Comparison of ENCODE assay signal across 21 cellular contexts in the genomic region with DNA sequence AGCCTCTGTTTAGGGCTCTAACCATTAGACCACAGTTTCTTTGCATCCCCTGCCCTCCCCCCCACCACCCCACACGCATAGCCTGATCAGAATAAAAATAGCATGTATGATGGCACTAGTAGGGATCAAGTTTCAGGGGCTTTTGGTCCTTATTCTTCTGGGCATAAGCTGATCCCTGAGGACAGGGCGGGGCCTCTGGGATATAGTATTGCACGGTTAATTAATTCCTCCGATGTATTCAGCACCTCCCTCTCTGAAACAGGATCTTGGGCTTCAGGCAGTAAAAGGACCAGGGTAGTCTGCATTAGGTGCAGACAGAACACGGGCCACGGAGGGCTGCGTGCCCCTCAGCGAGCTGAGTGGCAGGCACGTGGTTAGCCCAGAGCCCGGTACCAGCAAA.
"Had no signal": no experiment of that assay in that cellular context is flagged by ENCODE, and none has a peak within 500 bp of the region (broad histone marks: within the 10 kb centered on the region; RNA-seq: fewer than 3 reads in every experiment).

No MANE protein-coding gene starts in this region.

- H3K4me3 ChIP-seq: cardiac muscle cell, left ventricle myocardium inferior, ovary, psoas muscle, upper lobe of right lung had no signal

- ATAC-seq: activated CD4-positive, CD25-positive, alpha-beta regulatory T cell treated with anti-CD3 and anti-CD28 coated beads, Interleukin-2, amount 50 U/mL, for 24 hours; activated CD8-positive, alpha-beta memory T cell treated with anti-CD3 and anti-CD28 coated beads, Interleukin-2, amount 10 ng/mL, durations not matched to agents 7 days and 5 days; activated CD8-positive, alpha-beta T cell treated with anti-CD3 and anti-CD28 coated beads for 36 hours; natural killer cell treated with Interleukin-12 subunit alpha and Interleukin-12 subunit beta and Interleukin-15 and Interleukin-18, amount 100 ng/mL, for 72 hours; psoas muscle; right cardiac atrium; stimulated activated naive CD8-positive, alpha-beta T cell treated with anti-CD3 and anti-CD28 coated beads, Interleukin-15, Interleukin-2, amounts not matched to agents 100 U/mL and 50 U/mL, for 24 hours; upper lobe of right lung had no signal

- H3K4me3 Mint-ChIP-seq: activated CD4-positive, alpha-beta T cell treated with anti-CD3 and anti-CD28 coated beads, Interleukin-2, amount 10 ng/mL, durations not matched to agents 24 days and 14 days; activated CD8-positive, alpha-beta memory T cell treated with anti-CD3 and anti-CD28 coated beads, Interleukin-2, amount 10 ng/mL, durations not matched to agents 7 days and 5 days; activated CD8-positive, alpha-beta T cell treated with anti-CD3 and anti-CD28 coated beads for 36 hours; activated naive CD4-positive, alpha-beta T cell treated with anti-CD3 and anti-CD28 coated beads, Interleukin-2, amount 10 ng/mL, durations not matched to agents 7 days and 5 days; mesothelial cell of epicardium; natural killer cell treated with Interleukin-12 subunit alpha and Interleukin-12 subunit beta and Interleukin-15 and Interleukin-18, amount 100 ng/mL, for 72 hours had no signal

- DNase-seq: activated CD4-positive, alpha-beta T cell treated with anti-CD3 and anti-CD28 coated beads, Interleukin-2, amount 10 ng/mL, durations not matched to agents 24 days and 14 days; activated CD8-positive, alpha-beta memory T cell treated with anti-CD3 and anti-CD28 coated beads, Interleukin-2, amount 10 ng/mL, durations not matched to agents 7 days and 5 days; activated CD8-positive, alpha-beta T cell treated with anti-CD3 and anti-CD28 coated beads for 36 hours; activated effector memory CD4-positive, alpha-beta T cell treated with anti-CD3 and anti-CD28 coated beads, Interleukin-2, amount 50 U/mL, for 16 hours; activated naive CD4-positive, alpha-beta T cell treated with anti-CD3 and anti-CD28 coated beads, Interleukin-2, amount 10 ng/mL, durations not matched to agents 7 days and 5 days; activated T-cell treated with anti-CD3 and anti-CD28 coated beads for 4 hours; foreskin fibroblast; left ventricle myocardium inferior; mammary epithelial cell; ovary; psoas muscle; right cardiac atrium; stimulated activated CD4-positive, alpha-beta T cell treated with anti-CD3 and anti-CD28 coated beads, Interleukin-12 subunit alpha, Interleukin-12 subunit beta, amount 100 ng/mL, for 4 hours; stimulated activated CD4-positive, alpha-beta T cell treated with anti-CD3 and anti-CD28 coated beads, Interleukin-4, amount 100 ng/mL, for 4 hours; stimulated activated naive CD8-positive, alpha-beta T cell treated with anti-CD3 and anti-CD28 coated beads, Interleukin-15, Interleukin-2, amounts not matched to agents 100 U/mL and 50 U/mL, for 24 hours; upper lobe of right lung had no signal

- H3K27me3 ChIP-seq: cardiac muscle cell, ovary, upper lobe of right lung had no signal

- H3K4me1 Mint-ChIP-seq: activated CD4-positive, alpha-beta T cell treated with anti-CD3 and anti-CD28 coated beads, Interleukin-2, amount 10 ng/mL, durations not matched to agents 24 days and 14 days; activated CD8-positive, alpha-beta memory T cell treated with anti-CD3 and anti-CD28 coated beads, Interleukin-2, amount 10 ng/mL, durations not matched to agents 7 days and 5 days; activated naive CD4-positive, alpha-beta T cell treated with anti-CD3 and anti-CD28 coated beads, Interleukin-2, amount 10 ng/mL, durations not matched to agents 7 days and 5 days had no signal

- H3K27ac Mint-ChIP-seq: activated CD4-positive, alpha-beta T cell treated with anti-CD3 and anti-CD28 coated beads, Interleukin-2, amount 10 ng/mL, durations not matched to agents 24 days and 14 days; activated CD8-positive, alpha-beta memory T cell treated with anti-CD3 and anti-CD28 coated beads, Interleukin-2, amount 10 ng/mL, durations not matched to agents 7 days and 5 days; activated CD8-positive, alpha-beta T cell treated with anti-CD3 and anti-CD28 coated beads for 36 hours; activated naive CD4-positive, alpha-beta T cell treated with anti-CD3 and anti-CD28 coated beads, Interleukin-2, amount 10 ng/mL, durations not matched to agents 7 days and 5 days; mesothelial cell of epicardium; natural killer cell treated with Interleukin-12 subunit alpha and Interleukin-12 subunit beta and Interleukin-15 and Interleukin-18, amount 100 ng/mL, for 72 hours had no signal

- H3K9me3 ChIP-seq: left ventricle myocardium inferior, ovary, psoas muscle, upper lobe of right lung had no signal

- H3K9me3 Mint-ChIP-seq: activated CD4-positive, alpha-beta T cell treated with anti-CD3 and anti-CD28 coated beads, Interleukin-2, amount 10 ng/mL, durations not matched to agents 24 days and 14 days; activated CD8-positive, alpha-beta T cell treated with anti-CD3 and anti-CD28 coated beads for 36 hours; activated naive CD4-positive, alpha-beta T cell treated with anti-CD3 and anti-CD28 coated beads, Interleukin-2, amount 10 ng/mL, durations not matched to agents 7 days and 5 days; natural killer cell treated with Interleukin-12 subunit alpha and Interleukin-12 subunit beta and Interleukin-15 and Interleukin-18, amount 100 ng/mL, for 72 hours had no signal

- H3K27me3 Mint-ChIP-seq: activated CD4-positive, alpha-beta T cell treated with anti-CD3 and anti-CD28 coated beads, Interleukin-2, amount 10 ng/mL, durations not matched to agents 24 days and 14 days; activated CD8-positive, alpha-beta memory T cell treated with anti-CD3 and anti-CD28 coated beads, Interleukin-2, amount 10 ng/mL, durations not matched to agents 7 days and 5 days; activated CD8-positive, alpha-beta T cell treated with anti-CD3 and anti-CD28 coated beads for 36 hours; activated naive CD4-positive, alpha-beta T cell treated with anti-CD3 and anti-CD28 coated beads, Interleukin-2, amount 10 ng/mL, durations not matched to agents 7 days and 5 days; natural killer cell treated with Interleukin-12 subunit alpha and Interleukin-12 subunit beta and Interleukin-15 and Interleukin-18, amount 100 ng/mL, for 72 hours had no signal

- H3K27ac ChIP-seq: cardiac muscle cell, left ventricle myocardium inferior, ovary, psoas muscle, upper lobe of right lung, VCaP had no signal

- H3K4me1 ChIP-seq: left ventricle myocardium inferior, upper lobe of right lung had no signal

- H3K36me3 ChIP-seq: ovary had no signal
